Comparison of ENCODE assay signal across 12 cellular contexts in the genomic region with DNA sequence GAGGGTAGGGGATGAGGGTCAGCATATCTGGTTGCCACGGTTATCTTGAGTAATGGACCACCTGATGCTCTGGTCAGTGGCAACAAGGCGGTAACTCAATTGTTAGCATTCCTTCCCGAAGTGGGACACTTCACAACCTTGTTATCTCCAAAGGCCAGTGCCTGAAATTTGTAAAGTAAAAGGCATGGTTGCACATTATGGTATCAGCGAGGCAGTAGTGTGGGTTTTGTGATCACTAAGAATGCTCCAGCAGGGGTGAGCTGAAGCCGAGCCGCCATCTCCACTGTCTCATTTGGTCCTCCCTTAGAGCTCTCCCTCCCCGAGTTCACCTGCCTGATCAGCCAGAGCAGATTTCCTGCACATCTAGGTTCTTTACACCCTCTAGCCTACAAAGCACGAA. TPM values are rescaled to one million over a fixed set of nuclear protein-coding genes. Genes with fewer than 3 reads are reported as not detected.
DNase-seq lines count a peak whose midpoint lies in the region; ATAC-seq and TF ChIP-seq lines count a peak whose summit lies in the region.
"Had no signal": no experiment of that assay in that cellular context is flagged by ENCODE, and none has a peak within 500 bp of the region (broad histone marks: within the 10 kb centered on the region; RNA-seq: fewer than 3 reads in every experiment).

No MANE protein-coding gene starts in this region.

- TF ChIP-seq POLR2A in spleen (IDR thresholded peaks at IDR 0.05) = no peak

- H3K9me3 ChIP-seq in HEK293 (ENCODE audit: control insufficient read depth, insufficient read depth, low read depth, low read length) (no peaks in the 10 kb centered on the region), lung (ENCODE audit: control insufficient read depth in 2 of 2, insufficient read depth in 1 of 2, low read length in 1 of 2) (no peaks in the 10 kb centered on the region), spleen (no peaks in the 10 kb centered on the region), BE2C (no peaks in the 10 kb centered on the region)

- POLR2A ChIA-PET in HEK293 (lab: Yijun Ruan, JAX) = no interaction called here

- H3K27me3 ChIP-seq in lung (ENCODE audit: control insufficient read depth, insufficient read depth) (no peaks in the 10 kb centered on the region), spleen (replicated peaks in 1 of 7) (no peaks in the 10 kb centered on the region), BE2C (no peaks in the 10 kb centered on the region)

- H3K4me1 Mint-ChIP-seq in chondrocyte (ENCODE audit: low read depth) = peaks cover 56% of the 10 kb centered on the region
- H3K4me1 Mint-ChIP-seq: CD8-positive, alpha-beta memory T cell had no signal

- H3K27ac ChIP-seq in HEK293 (ENCODE audit: extremely low read depth, low read depth, low read length) = no peak overlapping the region
- H3K27ac ChIP-seq in lung (ENCODE audit: low read depth in 1 of 2, low read length in 1 of 2) = peak overlapping the region; percentile 49 to 85
- H3K27ac ChIP-seq in spleen = peak overlapping the region; percentile 8 to 86 (median 78)

- peak overlapping the region; percentile 92 for H3K27ac Mint-ChIP-seq in chondrocyte (ENCODE audit: unreplicated experiment)
- H3K27ac Mint-ChIP-seq: CD8-positive, alpha-beta memory T cell had no signal

- no peaks in the 10 kb centered on the region for H3K36me3 ChIP-seq in HEK293 (ENCODE audit: control insufficient read depth in 2 of 2, insufficient read depth in 1 of 2, low read length in 2 of 2)
- no peaks in the 10 kb centered on the region for H3K36me3 ChIP-seq in lung (ENCODE audit: control insufficient read depth in 2 of 2, insufficient read depth in 2 of 2, low read length in 2 of 2)
- no peaks in the 10 kb centered on the region for H3K36me3 ChIP-seq in spleen
- no peaks in the 10 kb centered on the region for H3K36me3 ChIP-seq in BE2C

- TF ChIP-seq CTCF in HEK293 (tag by site-specific recombination; IDR thresholded peaks at IDR 0.05) (no peak), chondrocyte (IDR thresholded peaks at IDR 0.05) (no peak), lung (IDR thresholded peaks at IDR 0.05; ENCODE audit: control extremely low read depth, extremely low read depth) (no peak), spleen (IDR thresholded peaks at IDR 0.05 in 8 of 11, conservative IDR thresholded peaks at IDR 0.05 in 3 of 11) (no peak), BE2C (IDR thresholded peaks at IDR 0.05; ENCODE audit: low read depth, low read length) (no peak)

- intact Hi-C loops in spleen (cut with DNase I; ENCODE audit: low total_unique reads) = no loop called here
- intact Hi-C loops in posterior cingulate gyrus (cut with DNase I) = no loop called here

- CTCF ChIA-PET in HEK293 (lab: Yijun Ruan, JAX) = interaction anchor here (0.6 to 0.7 kb wide), 2 partner anchors 84 to 455 kb away, joined by 3 read pairs; no protein-coding TSS in a partner anchor

- H3K4me1 ChIP-seq in HEK293 (ENCODE audit: control insufficient read depth, insufficient read depth, low read length) (peaks cover 15% of the 10 kb centered on the region), lung (ENCODE audit: control insufficient read depth in 2 of 2, insufficient read depth in 2 of 2, low read length in 2 of 2) (peaks cover 16 to 41% of the 10 kb centered on the region in 2 donors), spleen (peaks cover 17 to 76% (median 52%) of the 10 kb centered on the region in 6 donors), BE2C (no peaks in the 10 kb centered on the region)

- 52 to 83% methylated on average over 8 of the region's 8 CpGs for WGBS in lung, 2 donors
- WGBS in spleen, 5 donors = 67 to 80% (median 74%) methylated on average over 8 of the region's 8 CpGs

- peaks cover 4% of the 10 kb centered on the region for H3K27me3 Mint-ChIP-seq in chondrocyte (ENCODE audit: low read depth)

- H3K4me3 ChIP-seq in HEK293 (ENCODE audit: low read depth, low read length) (no peak overlapping the region), lung (no peak overlapping the region), spleen (no peak overlapping the region), BE2C (ENCODE audit: low read depth, low read length) (no peak overlapping the region)

- no peaks in the 10 kb centered on the region for H3K36me3 Mint-ChIP-seq in chondrocyte (ENCODE audit: low read depth)
- H3K36me3 Mint-ChIP-seq: CD8-positive, alpha-beta memory T cell had no signal

- no peak for DNase-seq in chondrocyte (ENCODE audit: low spot score)
- no peak for DNase-seq in lung (ENCODE audit: low spot score)
- no peak for DNase-seq in spleen
- no peak for DNase-seq in BE2C
- DNase-seq in posterior cingulate gyrus = no peak
- DNase-seq: activated CD8-positive, alpha-beta memory T cell treated with anti-CD3 and anti-CD28 coated beads, Interleukin-2, amount 50 U/mL, for 48 hours; CD8-positive, alpha-beta memory T cell; NCI-H1436; T-helper 9 cell had no signal

- no peaks in the 10 kb centered on the region for H3K9me3 Mint-ChIP-seq in chondrocyte (ENCODE audit: low read depth)
- H3K9me3 Mint-ChIP-seq: CD8-positive, alpha-beta memory T cell had no signal

- ATAC-seq in lung (ENCODE audit: insufficient read depth, low FRiP score) = no peak
- no peak for ATAC-seq in GM21526 (IDR thresholded peaks at IDR 0.05; ENCODE audit: low FRiP score, unreplicated experiment)
- ATAC-seq in HG02623 (IDR thresholded peaks at IDR 0.05; ENCODE audit: unreplicated experiment) = no peak

- H3K4me3 Mint-ChIP-seq in chondrocyte (ENCODE audit: unreplicated experiment) = peak overlapping the region; percentile 35
- H3K4me3 Mint-ChIP-seq: CD8-positive, alpha-beta memory T cell had no signal

TF ChIP-seq in HEK293, 187 proteins besides CTCF, POLR2A, EP300 and RAD21:
- no peak for TF ChIP-seq ZNF664 (tag by site-specific recombination; IDR thresholded peaks at IDR 0.05)
- no peak for TF ChIP-seq ZNF146 (tag by site-specific recombination; IDR thresholded peaks at IDR 0.05)
- peak; percentile 39; the same call in 1 of the 2 replicates for TF ChIP-seq SCRT2 (tag by site-specific recombination; IDR thresholded peaks at IDR 0.05)
- TF ChIP-seq MZF1 (tag by site-specific recombination; IDR thresholded peaks at IDR 0.05; ENCODE audit: borderline replicate concordance) = no peak

RNA-seq across cellular contexts. Expression of a gene that starts 50.5 kb away (rescaled TPM):
- total RNA-seq in chondrocyte = 12.2 to 26.3 TPM (median 25.0 TPM) in 3 replicates
- 10 to 100 TPM; 30.3 to 30.6 TPM for total RNA-seq in lung
- polyA plus RNA-seq in lung = 10 to 100 TPM in 1 of 2 donors, 1 to 10 TPM in 1; 9.1 to 21.6 TPM
- total RNA-seq in spleen = 10 to 100 TPM in 6 of 7 donors, 1 to 10 TPM in 1; 8.2 to 16.6 (median 13.3) TPM
- 1 to 10 TPM; 2.4 to 4.8 (median 2.4) TPM for polyA plus RNA-seq in spleen
- polyA plus RNA-seq in BE2C (2012; ENCODE audit: insufficient read depth, insufficient read length, low read depth) = 9.6 TPM
